Comparison of ENCODE assay signal across 14 cellular contexts in genomic region chr10:95796504-95796903, GRCh38.
"Had no signal": no experiment of that assay in that cellular context is flagged by ENCODE, and none has a peak within 500 bp of the region (broad histone marks: within the 10 kb centered on the region; RNA-seq: fewer than 3 reads in every experiment).

No MANE protein-coding gene starts in this region.

- H3K9me3 Mint-ChIP-seq: central memory CD8-positive, alpha-beta T cell had no signal

- ATAC-seq: activated T-cell treated with anti-CD3 and anti-CD28 coated beads, Interleukin-2, amount 50 U/mL, for 4 hours; body of pancreas; lower lobe of right lung; T-cell had no signal

- H3K27me3 Mint-ChIP-seq: T-cell had no signal

- H3K4me1 Mint-ChIP-seq: central memory CD8-positive, alpha-beta T cell had no signal

- H3K4me3 Mint-ChIP-seq: activated T-cell treated with anti-CD3 and anti-CD28 coated beads, Interleukin-2, amount 50 U/mL, for 4 hours; central memory CD8-positive, alpha-beta T cell; endodermal cell; T-cell had no signal

- H3K9me3 ChIP-seq: body of pancreas, lower lobe of right lung, transverse colon had no signal

- H3K27me3 ChIP-seq: body of pancreas, transverse colon had no signal

- DNase-seq: activated CD4-positive, alpha-beta T cell treated with anti-CD3 and anti-CD28 coated beads for 48 hours; activated naive CD4-positive, alpha-beta T cell; activated T-cell treated with anti-CD3 and anti-CD28 coated beads, Interleukin-2, amount 50 U/mL, for 4 hours; body of pancreas; endodermal cell; hypothalamus; lower lobe of right lung; midbrain; posterior cingulate gyrus; stimulated activated CD4-positive, alpha-beta T cell treated with anti-CD3 and anti-CD28 coated beads, Interleukin-4, amount 100 ng/mL, for 4 hours; T-cell; transverse colon had no signal

- H3K4me3 ChIP-seq: body of pancreas, lower lobe of right lung, SK-N-MC, transverse colon had no signal

- H3K27ac ChIP-seq: body of pancreas, lower lobe of right lung, SK-N-MC, transverse colon had no signal

- H3K4me1 ChIP-seq: body of pancreas had no signal

- H3K36me3 Mint-ChIP-seq: T-cell had no signal

- H3K27ac Mint-ChIP-seq: endodermal cell, T-cell had no signal

- H3K36me3 ChIP-seq: lower lobe of right lung, transverse colon had no signal
